In the genomic region with DNA sequence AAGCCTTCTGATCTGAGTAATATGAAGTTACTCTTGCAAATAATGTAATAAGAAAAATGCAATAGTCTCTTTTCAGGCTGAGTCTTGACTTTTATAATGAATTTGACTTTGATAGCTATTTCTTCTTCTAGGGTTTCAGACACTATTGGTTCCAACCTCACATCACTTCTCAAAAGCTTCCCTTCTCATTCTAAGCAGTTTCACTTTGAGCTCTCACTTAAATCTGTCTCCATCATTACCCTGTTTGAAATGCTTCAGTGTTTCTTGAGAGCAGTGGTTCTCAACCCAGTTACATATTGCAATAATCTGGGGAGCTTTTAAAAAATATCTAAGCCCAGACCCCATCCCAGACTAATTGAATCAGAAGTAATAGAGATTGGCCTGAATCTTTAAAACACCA, we compare ENCODE assay signal across 15 cellular contexts. TPM values are rescaled to one million over a fixed set of nuclear protein-coding genes. Genes with fewer than 3 reads are reported as not detected.
DNase-seq lines count a peak whose midpoint lies in the region; ATAC-seq and TF ChIP-seq lines count a peak whose summit lies in the region.
"Had no signal": no experiment of that assay in that cellular context is flagged by ENCODE, and none has a peak within 500 bp of the region (broad histone marks: within the 10 kb centered on the region; RNA-seq: fewer than 3 reads in every experiment).

No MANE protein-coding gene starts in this region.

- intact Hi-C loops in spleen (cut with DNase I; ENCODE audit: low total_unique reads), result no loop called here

- no peak for TF ChIP-seq CTCF in spleen (IDR thresholded peaks at IDR 0.05 in 8 of 11, conservative IDR thresholded peaks at IDR 0.05 in 3 of 11)

- ATAC-seq in GM18909 (IDR thresholded peaks at IDR 0.05; ENCODE audit: poor library complexity, unreplicated experiment), result peak; percentile 66
- ATAC-seq in GM21723 (IDR thresholded peaks at IDR 0.05; ENCODE audit: unreplicated experiment), result peak; percentile 74
- peak; percentile 55 for ATAC-seq in HG03342 (IDR thresholded peaks at IDR 0.05; ENCODE audit: unreplicated experiment)
- ATAC-seq: body of pancreas; HCT116; natural killer cell treated with Interleukin-12 subunit alpha and Interleukin-12 subunit beta and Interleukin-15 and Interleukin-18, amount 100 ng/mL, for 72 hours had no signal

- H3K27me3 ChIP-seq in spleen (replicated peaks in 1 of 7), result no peaks in the 10 kb centered on the region
- H3K27me3 ChIP-seq: body of pancreas, sigmoid colon, testis had no signal

- no peak overlapping the region for H3K4me3 ChIP-seq in spleen
- H3K4me3 ChIP-seq: body of pancreas, sigmoid colon, testis had no signal

- peaks cover 0 to 29% (median 8%) of the 10 kb centered on the region in 6 donors for H3K4me1 ChIP-seq in spleen
- H3K4me1 ChIP-seq: body of pancreas, sigmoid colon, testis had no signal

- H3K27ac ChIP-seq in spleen (peak overlapping the region in 5 of 8 donors; percentile 5 to 60 (median 14)), caudate nucleus (ENCODE audit: low read depth, low read length) (no peak overlapping the region)
- H3K27ac ChIP-seq: body of pancreas, sigmoid colon, testis had no signal

- TF ChIP-seq POLR2A in spleen (IDR thresholded peaks at IDR 0.05), result no peak

- no peaks in the 10 kb centered on the region for H3K36me3 ChIP-seq in spleen
- H3K36me3 ChIP-seq: sigmoid colon had no signal

- DNase-seq in spleen (no peak), anterior cingulate cortex (lab: John Stamatoyannopoulos, UW) (no peak), NCI-H146 (lab: John Stamatoyannopoulos, UW) (no peak), caudate nucleus (lab: John Stamatoyannopoulos, UW) (no peak)
- DNase-seq: activated CD4-positive, alpha-beta T cell treated with anti-CD3 and anti-CD28 coated beads for 4 hours; body of pancreas; kidney glomerular epithelial cell; NCI-H1694; sigmoid colon; testis had no signal

- no peaks in the 10 kb centered on the region for H3K9me3 ChIP-seq in spleen
- H3K9me3 ChIP-seq: sigmoid colon, testis had no signal

RNA-seq across cellular contexts. Expression of a gene that starts 40.5 kb away (rescaled TPM):
- total RNA-seq in spleen, result 100 to 1,000 TPM in 5 of 7 donors, 10 to 100 TPM in 2; 79.3 to 154 (median 102) TPM
- polyA plus RNA-seq in spleen, result 10 to 100 TPM; 27.4 to 40.4 (median 28.4) TPM
